2 cellular contexts compared by ENCODE assay signal in the genomic region with DNA sequence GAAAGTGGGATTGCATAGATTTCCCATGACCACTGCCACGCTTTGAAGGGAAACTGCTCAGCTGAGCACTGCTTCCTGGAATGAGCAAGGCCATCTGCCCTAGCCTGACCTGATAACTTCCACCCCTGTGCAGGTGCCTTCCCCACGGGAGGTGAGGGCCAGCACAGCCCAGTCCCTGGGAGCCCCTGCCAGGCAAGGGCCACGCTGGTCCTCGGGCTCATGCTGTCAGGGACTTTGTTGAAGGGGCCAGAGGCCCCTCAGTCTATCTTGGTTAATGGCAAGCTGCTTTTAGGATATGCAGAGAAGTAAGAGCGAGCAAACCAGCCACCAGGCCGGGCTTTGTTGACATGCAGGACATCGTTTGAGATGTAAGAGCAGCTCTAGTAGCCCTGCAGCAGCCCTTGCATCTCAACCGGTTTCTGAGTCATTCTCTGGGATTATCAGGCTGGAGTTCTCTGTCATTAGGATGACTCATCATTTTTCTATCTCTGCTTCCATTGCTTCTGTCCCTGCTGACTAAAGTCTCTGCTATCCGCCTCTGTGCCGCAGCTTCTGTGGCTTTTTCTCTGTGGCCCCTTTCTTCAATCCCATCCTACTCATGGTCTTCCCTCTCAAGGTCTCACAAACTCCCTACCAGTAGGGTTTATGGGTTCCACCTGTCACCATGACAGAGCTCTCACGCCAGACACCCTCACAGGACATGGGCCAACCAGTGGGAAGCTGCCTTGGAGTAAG.
TF ChIP-seq lines count a peak whose summit lies in the region.

No MANE protein-coding gene starts in this region.

TF ChIP-seq in IMR-90, 13 proteins besides CTCF, POLR2A, EP300 and RAD21:
- peak; percentile 72; the same call in 1 of the 2 replicates for TF ChIP-seq BHLHE40 (IDR thresholded peaks at IDR 0.05; ENCODE audit: low read depth, low read length)
- TF ChIP-seq NFE2L2 (IDR thresholded peaks at IDR 0.05; ENCODE audit: low read depth, low read length) = peak; percentile 100
- peak; percentile 100 for TF ChIP-seq FOS (IDR thresholded peaks at IDR 0.05; ENCODE audit: low read depth, low read length)
- peak; percentile 97 for TF ChIP-seq MAFK (IDR thresholded peaks at IDR 0.05; ENCODE audit: low read depth, low read length)
- no peak for TF ChIP-seq CHD1 (IDR thresholded peaks at IDR 0.05; ENCODE audit: low read depth, low read length)
- no peak for TF ChIP-seq MAZ (IDR thresholded peaks at IDR 0.05; ENCODE audit: borderline replicate concordance, low read depth, low read length)
- TF ChIP-seq RFX5 (IDR thresholded peaks at IDR 0.05; ENCODE audit: low read depth, low read length) = no peak

TF ChIP-seq in HepG2, 621 proteins besides CTCF, POLR2A, EP300 and RAD21 (continues in another document):
- TF ChIP-seq ZFX (CRISPR knock-in tag; IDR thresholded peaks at IDR 0.05; ENCODE audit: low read depth) (0 out of 2 replicates have a peak, but pooled peaks have one; percentile 39), KAT2B (IDR thresholded peaks at IDR 0.05; ENCODE audit: borderline replicate concordance, low read depth, low read length) (no peak), POGZ (CRISPR knock-in tag; IDR thresholded peaks at IDR 0.05) (0 out of 2 replicates have a peak, but pooled peaks have one; percentile 24), U2AF2 (IDR thresholded peaks at IDR 0.05; ENCODE audit: low read depth, low read length) (no peak), FOSL1 (CRISPR knock-in tag; IDR thresholded peaks at IDR 0.05; ENCODE audit: borderline replicate concordance) (peak; percentile 24; the same call in 1 of the 2 replicates), ZNF570 (CRISPR knock-in tag; IDR thresholded peaks at IDR 0.05; ENCODE audit: borderline replicate concordance) (no peak), NFYB (CRISPR knock-in tag; IDR thresholded peaks at IDR 0.05) (no peak), RERE (CRISPR knock-in tag; IDR thresholded peaks at IDR 0.05; ENCODE audit: low read depth) (no peak), SP1 (IDR thresholded peaks at IDR 0.05) (no peak), SP1 (CRISPR knock-in tag; IDR thresholded peaks at IDR 0.05) (no peak), HOXA5 (CRISPR knock-in tag; IDR thresholded peaks at IDR 0.05) (no peak), PRDM15 (CRISPR knock-in tag; IDR thresholded peaks at IDR 0.05) (no peak), PHF5A (CRISPR knock-in tag; IDR thresholded peaks at IDR 0.05; ENCODE audit: low read depth, unreplicated experiment) (no peak), GATAD2A (CRISPR knock-in tag; IDR thresholded peaks at IDR 0.05) (no peak), CENPX (CRISPR knock-in tag; IDR thresholded peaks at IDR 0.05) (no peak), ZNF687 (CRISPR knock-in tag; IDR thresholded peaks at IDR 0.05) (peak; percentile 77), BRD4 (CRISPR knock-in tag; IDR thresholded peaks at IDR 0.05) (no peak), CBX1 (IDR thresholded peaks at IDR 0.05; ENCODE audit: low read depth) (no peak), ZNF264 (CRISPR knock-in tag; IDR thresholded peaks at IDR 0.05) (no peak), ZNF225 (CRISPR knock-in tag; IDR thresholded peaks at IDR 0.05) (no peak), ZNF629 (CRISPR knock-in tag; conservative IDR thresholded peaks at IDR 0.05) (no peak), SRSF4 (IDR thresholded peaks at IDR 0.05; ENCODE audit: low read depth, low read length, poor library complexity, severe bottlenecking) (no peak), SETDB1 (CRISPR knock-in tag; IDR thresholded peaks at IDR 0.05; ENCODE audit: borderline replicate concordance) (no peak), ZBTB20 (CRISPR knock-in tag; IDR thresholded peaks at IDR 0.05; ENCODE audit: borderline replicate concordance, low read depth) (no peak), FOXK1 (CRISPR knock-in tag; IDR thresholded peaks at IDR 0.05; ENCODE audit: borderline replicate concordance, low read depth) (no peak), MAFG (CRISPR knock-in tag; IDR thresholded peaks at IDR 0.05) (peak; percentile 93), FOXM1 (CRISPR knock-in tag; IDR thresholded peaks at IDR 0.05) (no peak), U2AF1 (optimal IDR thresholded peaks at IDR 0.05; ENCODE audit: low read depth, low read length) (no peak), NFE2L2 (IDR thresholded peaks at IDR 0.05; ENCODE audit: low read length) (peak; percentile 100), TMF1 (CRISPR knock-in tag; IDR thresholded peaks at IDR 0.05; ENCODE audit: low read depth) (no peak), ZNF800 (CRISPR knock-in tag; IDR thresholded peaks at IDR 0.05) (no peak), POGK (CRISPR knock-in tag; conservative IDR thresholded peaks at IDR 0.05) (no peak), RELA (CRISPR knock-in tag; IDR thresholded peaks at IDR 0.05) (no peak), ZFY (CRISPR knock-in tag; IDR thresholded peaks at IDR 0.05) (no peak; the same call in 1 of the 2 replicates), FLYWCH1 (CRISPR knock-in tag; IDR thresholded peaks at IDR 0.05) (no peak)
- TF ChIP-seq, protein P1, sequence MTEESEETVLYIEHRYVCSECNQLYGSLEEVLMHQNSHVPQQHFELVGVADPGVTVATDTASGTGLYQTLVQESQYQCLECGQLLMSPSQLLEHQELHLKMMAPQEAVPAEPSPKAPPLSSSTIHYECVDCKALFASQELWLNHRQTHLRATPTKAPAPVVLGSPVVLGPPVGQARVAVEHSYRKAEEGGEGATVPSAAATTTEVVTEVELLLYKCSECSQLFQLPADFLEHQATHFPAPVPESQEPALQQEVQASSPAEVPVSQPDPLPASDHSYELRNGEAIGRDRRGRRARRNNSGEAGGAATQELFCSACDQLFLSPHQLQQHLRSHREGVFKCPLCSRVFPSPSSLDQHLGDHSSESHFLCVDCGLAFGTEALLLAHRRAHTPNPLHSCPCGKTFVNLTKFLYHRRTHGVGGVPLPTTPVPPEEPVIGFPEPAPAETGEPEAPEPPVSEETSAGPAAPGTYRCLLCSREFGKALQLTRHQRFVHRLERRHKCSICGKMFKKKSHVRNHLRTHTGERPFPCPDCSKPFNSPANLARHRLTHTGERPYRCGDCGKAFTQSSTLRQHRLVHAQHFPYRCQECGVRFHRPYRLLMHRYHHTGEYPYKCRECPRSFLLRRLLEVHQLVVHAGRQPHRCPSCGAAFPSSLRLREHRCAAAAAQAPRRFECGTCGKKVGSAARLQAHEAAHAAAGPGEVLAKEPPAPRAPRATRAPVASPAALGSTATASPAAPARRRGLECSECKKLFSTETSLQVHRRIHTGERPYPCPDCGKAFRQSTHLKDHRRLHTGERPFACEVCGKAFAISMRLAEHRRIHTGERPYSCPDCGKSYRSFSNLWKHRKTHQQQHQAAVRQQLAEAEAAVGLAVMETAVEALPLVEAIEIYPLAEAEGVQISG (CRISPR knock-in tag; IDR thresholded peaks at IDR 0.05) = no peak
